ENCODE assay signal across 1 cellular context in the genomic region with DNA sequence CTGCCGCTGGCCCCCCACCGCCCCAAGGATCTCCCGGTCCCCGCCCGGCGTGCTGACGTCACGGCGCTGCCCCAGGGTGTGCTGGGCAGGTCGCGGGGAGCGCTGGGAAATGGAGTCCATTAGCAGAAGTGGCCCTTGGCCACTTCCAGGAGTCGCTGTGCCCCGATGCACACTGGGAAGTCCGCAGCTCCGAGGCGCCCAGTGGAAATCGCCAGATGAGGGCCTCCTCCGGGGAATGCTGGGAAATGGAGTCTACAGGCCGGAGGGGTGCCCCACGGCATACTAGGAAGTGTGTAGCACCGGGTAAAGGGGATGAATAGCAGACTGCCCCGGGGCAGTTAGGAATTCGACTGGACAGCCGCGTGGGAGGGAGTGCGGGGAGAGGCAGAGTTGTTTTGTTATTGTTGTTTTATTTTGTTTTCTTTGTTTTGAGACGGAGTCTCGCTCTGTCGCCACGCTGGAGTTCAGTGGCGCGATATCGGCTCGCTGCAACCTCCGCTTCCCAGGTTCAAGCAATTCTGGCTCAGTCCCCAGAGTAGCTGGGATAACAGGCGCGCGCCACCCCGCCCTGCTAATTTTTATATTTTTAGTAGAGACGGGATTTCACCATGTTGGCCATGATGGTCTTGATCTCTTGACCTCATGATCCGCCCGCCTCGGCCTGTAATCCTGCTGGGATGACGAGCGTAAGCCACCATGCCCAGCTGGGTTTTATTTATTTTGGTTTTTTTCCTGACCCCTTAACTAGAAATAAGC.
A peak's percentile ranks its signal among the peaks of the same experiment; 100 is the strongest.
TF ChIP-seq lines count a peak whose summit lies in the region.

A gene (minus strand): TSS at position 2 of the 756 bp plus-strand sequence. CDS start 94 bp downstream, outside the sequence.

TF ChIP-seq in K562, 482 proteins besides CTCF, POLR2A, EP300 and RAD21 (continued from another document and continues in another):
- TF ChIP-seq, protein P1, sequence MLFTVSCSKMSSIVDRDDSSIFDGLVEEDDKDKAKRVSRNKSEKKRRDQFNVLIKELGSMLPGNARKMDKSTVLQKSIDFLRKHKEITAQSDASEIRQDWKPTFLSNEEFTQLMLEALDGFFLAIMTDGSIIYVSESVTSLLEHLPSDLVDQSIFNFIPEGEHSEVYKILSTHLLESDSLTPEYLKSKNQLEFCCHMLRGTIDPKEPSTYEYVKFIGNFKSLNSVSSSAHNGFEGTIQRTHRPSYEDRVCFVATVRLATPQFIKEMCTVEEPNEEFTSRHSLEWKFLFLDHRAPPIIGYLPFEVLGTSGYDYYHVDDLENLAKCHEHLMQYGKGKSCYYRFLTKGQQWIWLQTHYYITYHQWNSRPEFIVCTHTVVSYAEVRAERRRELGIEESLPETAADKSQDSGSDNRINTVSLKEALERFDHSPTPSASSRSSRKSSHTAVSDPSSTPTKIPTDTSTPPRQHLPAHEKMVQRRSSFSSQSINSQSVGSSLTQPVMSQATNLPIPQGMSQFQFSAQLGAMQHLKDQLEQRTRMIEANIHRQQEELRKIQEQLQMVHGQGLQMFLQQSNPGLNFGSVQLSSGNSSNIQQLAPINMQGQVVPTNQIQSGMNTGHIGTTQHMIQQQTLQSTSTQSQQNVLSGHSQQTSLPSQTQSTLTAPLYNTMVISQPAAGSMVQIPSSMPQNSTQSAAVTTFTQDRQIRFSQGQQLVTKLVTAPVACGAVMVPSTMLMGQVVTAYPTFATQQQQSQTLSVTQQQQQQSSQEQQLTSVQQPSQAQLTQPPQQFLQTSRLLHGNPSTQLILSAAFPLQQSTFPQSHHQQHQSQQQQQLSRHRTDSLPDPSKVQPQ (CRISPR knock-in tag; IDR thresholded peaks at IDR 0.05; ENCODE audit: borderline replicate concordance), result no peak
- TF ChIP-seq TAL1 (IDR thresholded peaks at IDR 0.05), result no peak
- TF ChIP-seq BHLHE40 (IDR thresholded peaks at IDR 0.05; ENCODE audit: low read length), result no peak
- TF ChIP-seq TBL1XR1 (IDR thresholded peaks at IDR 0.05; ENCODE audit: low read length in 2 of 2), result peak; percentile 33 to 60; a peak in 1 of 4 replicates
- TF ChIP-seq NFIX (CRISPR knock-in tag; IDR thresholded peaks at IDR 0.05; ENCODE audit: low read depth), result no peak
- TF ChIP-seq POU5F1 (IDR thresholded peaks at IDR 0.05; ENCODE audit: borderline replicate concordance, low read depth, low read length, partially characterized antibody), result peak; percentile 73
- no peak for TF ChIP-seq ZKSCAN8 (CRISPR knock-in tag; IDR thresholded peaks at IDR 0.05)
- TF ChIP-seq ZNF445 (CRISPR knock-in tag; IDR thresholded peaks at IDR 0.05; ENCODE audit: low read depth), result peak; percentile 53; the same call in 1 of the 2 replicates
- TF ChIP-seq MAFF (IDR thresholded peaks at IDR 0.05; ENCODE audit: low read length), result no peak
- TF ChIP-seq ZC3H11A (IDR thresholded peaks at IDR 0.05; ENCODE audit: low read depth, low read length), result no peak
- TF ChIP-seq RB1 (IDR thresholded peaks at IDR 0.05; ENCODE audit: low read depth), result no peak
- no peak for TF ChIP-seq KDM2B (CRISPR knock-in tag; IDR thresholded peaks at IDR 0.05)
- TF ChIP-seq ZNF224 (CRISPR knock-in tag; IDR thresholded peaks at IDR 0.05), result no peak
- no peak for TF ChIP-seq MEF2D (tag; conservative IDR thresholded peaks at IDR 0.05; ENCODE audit: low read depth)
- TF ChIP-seq HNRNPL (IDR thresholded peaks at IDR 0.05; ENCODE audit: low read depth, low read length), result no peak
- TF ChIP-seq SMAD2 (IDR thresholded peaks at IDR 0.05; ENCODE audit: low read depth, low read length), result no peak
- TF ChIP-seq ZNF644 (tag; IDR thresholded peaks at IDR 0.05; ENCODE audit: low read depth), result no peak; the same call in 1 of the 2 replicates
- TF ChIP-seq, protein P2, sequence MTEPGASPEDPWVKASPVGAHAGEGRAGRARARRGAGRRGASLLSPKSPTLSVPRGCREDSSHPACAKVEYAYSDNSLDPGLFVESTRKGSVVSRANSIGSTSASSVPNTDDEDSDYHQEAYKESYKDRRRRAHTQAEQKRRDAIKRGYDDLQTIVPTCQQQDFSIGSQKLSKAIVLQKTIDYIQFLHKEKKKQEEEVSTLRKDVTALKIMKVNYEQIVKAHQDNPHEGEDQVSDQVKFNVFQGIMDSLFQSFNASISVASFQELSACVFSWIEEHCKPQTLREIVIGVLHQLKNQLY (CRISPR knock-in tag; conservative IDR thresholded peaks at IDR 0.05), result no peak
- TF ChIP-seq KLF16 (IDR thresholded peaks at IDR 0.05), result no peak
- TF ChIP-seq ZNF764 (CRISPR knock-in tag; IDR thresholded peaks at IDR 0.05; ENCODE audit: low read depth), result no peak
- TF ChIP-seq, protein P3, sequence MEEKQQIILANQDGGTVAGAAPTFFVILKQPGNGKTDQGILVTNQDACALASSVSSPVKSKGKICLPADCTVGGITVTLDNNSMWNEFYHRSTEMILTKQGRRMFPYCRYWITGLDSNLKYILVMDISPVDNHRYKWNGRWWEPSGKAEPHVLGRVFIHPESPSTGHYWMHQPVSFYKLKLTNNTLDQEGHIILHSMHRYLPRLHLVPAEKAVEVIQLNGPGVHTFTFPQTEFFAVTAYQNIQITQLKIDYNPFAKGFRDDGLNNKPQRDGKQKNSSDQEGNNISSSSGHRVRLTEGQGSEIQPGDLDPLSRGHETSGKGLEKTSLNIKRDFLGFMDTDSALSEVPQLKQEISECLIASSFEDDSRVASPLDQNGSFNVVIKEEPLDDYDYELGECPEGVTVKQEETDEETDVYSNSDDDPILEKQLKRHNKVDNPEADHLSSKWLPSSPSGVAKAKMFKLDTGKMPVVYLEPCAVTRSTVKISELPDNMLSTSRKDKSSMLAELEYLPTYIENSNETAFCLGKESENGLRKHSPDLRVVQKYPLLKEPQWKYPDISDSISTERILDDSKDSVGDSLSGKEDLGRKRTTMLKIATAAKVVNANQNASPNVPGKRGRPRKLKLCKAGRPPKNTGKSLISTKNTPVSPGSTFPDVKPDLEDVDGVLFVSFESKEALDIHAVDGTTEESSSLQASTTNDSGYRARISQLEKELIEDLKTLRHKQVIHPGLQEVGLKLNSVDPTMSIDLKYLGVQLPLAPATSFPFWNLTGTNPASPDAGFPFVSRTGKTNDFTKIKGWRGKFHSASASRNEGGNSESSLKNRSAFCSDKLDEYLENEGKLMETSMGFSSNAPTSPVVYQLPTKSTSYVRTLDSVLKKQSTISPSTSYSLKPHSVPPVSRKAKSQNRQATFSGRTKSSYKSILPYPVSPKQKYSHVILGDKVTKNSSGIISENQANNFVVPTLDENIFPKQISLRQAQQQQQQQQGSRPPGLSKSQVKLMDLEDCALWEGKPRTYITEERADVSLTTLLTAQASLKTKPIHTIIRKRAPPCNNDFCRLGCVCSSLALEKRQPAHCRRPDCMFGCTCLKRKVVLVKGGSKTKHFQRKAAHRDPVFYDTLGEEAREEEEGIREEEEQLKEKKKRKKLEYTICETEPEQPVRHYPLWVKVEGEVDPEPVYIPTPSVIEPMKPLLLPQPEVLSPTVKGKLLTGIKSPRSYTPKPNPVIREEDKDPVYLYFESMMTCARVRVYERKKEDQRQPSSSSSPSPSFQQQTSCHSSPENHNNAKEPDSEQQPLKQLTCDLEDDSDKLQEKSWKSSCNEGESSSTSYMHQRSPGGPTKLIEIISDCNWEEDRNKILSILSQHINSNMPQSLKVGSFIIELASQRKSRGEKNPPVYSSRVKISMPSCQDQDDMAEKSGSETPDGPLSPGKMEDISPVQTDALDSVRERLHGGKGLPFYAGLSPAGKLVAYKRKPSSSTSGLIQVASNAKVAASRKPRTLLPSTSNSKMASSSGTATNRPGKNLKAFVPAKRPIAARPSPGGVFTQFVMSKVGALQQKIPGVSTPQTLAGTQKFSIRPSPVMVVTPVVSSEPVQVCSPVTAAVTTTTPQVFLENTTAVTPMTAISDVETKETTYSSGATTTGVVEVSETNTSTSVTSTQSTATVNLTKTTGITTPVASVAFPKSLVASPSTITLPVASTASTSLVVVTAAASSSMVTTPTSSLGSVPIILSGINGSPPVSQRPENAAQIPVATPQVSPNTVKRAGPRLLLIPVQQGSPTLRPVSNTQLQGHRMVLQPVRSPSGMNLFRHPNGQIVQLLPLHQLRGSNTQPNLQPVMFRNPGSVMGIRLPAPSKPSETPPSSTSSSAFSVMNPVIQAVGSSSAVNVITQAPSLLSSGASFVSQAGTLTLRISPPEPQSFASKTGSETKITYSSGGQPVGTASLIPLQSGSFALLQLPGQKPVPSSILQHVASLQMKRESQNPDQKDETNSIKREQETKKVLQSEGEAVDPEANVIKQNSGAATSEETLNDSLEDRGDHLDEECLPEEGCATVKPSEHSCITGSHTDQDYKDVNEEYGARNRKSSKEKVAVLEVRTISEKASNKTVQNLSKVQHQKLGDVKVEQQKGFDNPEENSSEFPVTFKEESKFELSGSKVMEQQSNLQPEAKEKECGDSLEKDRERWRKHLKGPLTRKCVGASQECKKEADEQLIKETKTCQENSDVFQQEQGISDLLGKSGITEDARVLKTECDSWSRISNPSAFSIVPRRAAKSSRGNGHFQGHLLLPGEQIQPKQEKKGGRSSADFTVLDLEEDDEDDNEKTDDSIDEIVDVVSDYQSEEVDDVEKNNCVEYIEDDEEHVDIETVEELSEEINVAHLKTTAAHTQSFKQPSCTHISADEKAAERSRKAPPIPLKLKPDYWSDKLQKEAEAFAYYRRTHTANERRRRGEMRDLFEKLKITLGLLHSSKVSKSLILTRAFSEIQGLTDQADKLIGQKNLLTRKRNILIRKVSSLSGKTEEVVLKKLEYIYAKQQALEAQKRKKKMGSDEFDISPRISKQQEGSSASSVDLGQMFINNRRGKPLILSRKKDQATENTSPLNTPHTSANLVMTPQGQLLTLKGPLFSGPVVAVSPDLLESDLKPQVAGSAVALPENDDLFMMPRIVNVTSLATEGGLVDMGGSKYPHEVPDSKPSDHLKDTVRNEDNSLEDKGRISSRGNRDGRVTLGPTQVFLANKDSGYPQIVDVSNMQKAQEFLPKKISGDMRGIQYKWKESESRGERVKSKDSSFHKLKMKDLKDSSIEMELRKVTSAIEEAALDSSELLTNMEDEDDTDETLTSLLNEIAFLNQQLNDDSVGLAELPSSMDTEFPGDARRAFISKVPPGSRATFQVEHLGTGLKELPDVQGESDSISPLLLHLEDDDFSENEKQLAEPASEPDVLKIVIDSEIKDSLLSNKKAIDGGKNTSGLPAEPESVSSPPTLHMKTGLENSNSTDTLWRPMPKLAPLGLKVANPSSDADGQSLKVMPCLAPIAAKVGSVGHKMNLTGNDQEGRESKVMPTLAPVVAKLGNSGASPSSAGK (IDR thresholded peaks at IDR 0.05), result no peak
- no peak for TF ChIP-seq STAG1 (CRISPR knock-in tag; IDR thresholded peaks at IDR 0.05; ENCODE audit: borderline replicate concordance)
- TF ChIP-seq GATA2 (CRISPR knock-in tag; IDR thresholded peaks at IDR 0.05), result no peak
- no peak for TF ChIP-seq NCOA2 (IDR thresholded peaks at IDR 0.05; ENCODE audit: partially characterized antibody in 2 of 2)
- no peak for TF ChIP-seq RBM14 (IDR thresholded peaks at IDR 0.05; ENCODE audit: borderline replicate concordance, insufficient read depth, low read depth, low read length)
- TF ChIP-seq EWSR1 (IDR thresholded peaks at IDR 0.05; ENCODE audit: borderline replicate concordance, low read depth, partially characterized antibody), result no peak
- TF ChIP-seq TAF15 (IDR thresholded peaks at IDR 0.05; ENCODE audit: low read depth, low read length), result no peak
- no peak for TF ChIP-seq ZNF696 (CRISPR knock-in tag; conservative IDR thresholded peaks at IDR 0.05)
- TF ChIP-seq TEAD2 (tag; IDR thresholded peaks at IDR 0.05), result no peak
- TF ChIP-seq, protein P4, sequence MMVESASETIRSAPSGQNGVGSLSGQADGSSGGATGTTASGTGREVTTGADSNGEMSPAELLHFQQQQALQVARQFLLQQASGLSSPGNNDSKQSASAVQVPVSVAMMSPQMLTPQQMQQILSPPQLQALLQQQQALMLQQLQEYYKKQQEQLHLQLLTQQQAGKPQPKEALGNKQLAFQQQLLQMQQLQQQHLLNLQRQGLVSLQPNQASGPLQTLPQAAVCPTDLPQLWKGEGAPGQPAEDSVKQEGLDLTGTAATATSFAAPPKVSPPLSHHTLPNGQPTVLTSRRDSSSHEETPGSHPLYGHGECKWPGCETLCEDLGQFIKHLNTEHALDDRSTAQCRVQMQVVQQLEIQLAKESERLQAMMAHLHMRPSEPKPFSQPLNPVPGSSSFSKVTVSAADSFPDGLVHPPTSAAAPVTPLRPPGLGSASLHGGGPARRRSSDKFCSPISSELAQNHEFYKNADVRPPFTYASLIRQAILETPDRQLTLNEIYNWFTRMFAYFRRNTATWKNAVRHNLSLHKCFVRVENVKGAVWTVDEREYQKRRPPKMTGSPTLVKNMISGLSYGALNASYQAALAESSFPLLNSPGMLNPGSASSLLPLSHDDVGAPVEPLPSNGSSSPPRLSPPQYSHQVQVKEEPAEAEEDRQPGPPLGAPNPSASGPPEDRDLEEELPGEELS (CRISPR knock-in tag; IDR thresholded peaks at IDR 0.05; ENCODE audit: borderline replicate concordance), result 0 out of 2 replicates have a peak, but pooled peaks have one; percentile 28
- no peak for TF ChIP-seq DNMT1 (IDR thresholded peaks at IDR 0.05)
- no peak for TF ChIP-seq CBFA2T3 (IDR thresholded peaks at IDR 0.05)
- TF ChIP-seq, protein P5, sequence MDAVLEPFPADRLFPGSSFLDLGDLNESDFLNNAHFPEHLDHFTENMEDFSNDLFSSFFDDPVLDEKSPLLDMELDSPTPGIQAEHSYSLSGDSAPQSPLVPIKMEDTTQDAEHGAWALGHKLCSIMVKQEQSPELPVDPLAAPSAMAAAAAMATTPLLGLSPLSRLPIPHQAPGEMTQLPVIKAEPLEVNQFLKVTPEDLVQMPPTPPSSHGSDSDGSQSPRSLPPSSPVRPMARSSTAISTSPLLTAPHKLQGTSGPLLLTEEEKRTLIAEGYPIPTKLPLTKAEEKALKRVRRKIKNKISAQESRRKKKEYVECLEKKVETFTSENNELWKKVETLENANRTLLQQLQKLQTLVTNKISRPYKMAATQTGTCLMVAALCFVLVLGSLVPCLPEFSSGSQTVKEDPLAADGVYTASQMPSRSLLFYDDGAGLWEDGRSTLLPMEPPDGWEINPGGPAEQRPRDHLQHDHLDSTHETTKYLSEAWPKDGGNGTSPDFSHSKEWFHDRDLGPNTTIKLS (IDR thresholded peaks at IDR 0.05; ENCODE audit: borderline replicate concordance, low read depth), result peak; percentile 81
- TF ChIP-seq NRF1 (conservative IDR thresholded peaks at IDR 0.05 in 1 of 2, IDR thresholded peaks at IDR 0.05 in 1 of 2), result peak; percentile 61 to 72
- TF ChIP-seq, protein P6, sequence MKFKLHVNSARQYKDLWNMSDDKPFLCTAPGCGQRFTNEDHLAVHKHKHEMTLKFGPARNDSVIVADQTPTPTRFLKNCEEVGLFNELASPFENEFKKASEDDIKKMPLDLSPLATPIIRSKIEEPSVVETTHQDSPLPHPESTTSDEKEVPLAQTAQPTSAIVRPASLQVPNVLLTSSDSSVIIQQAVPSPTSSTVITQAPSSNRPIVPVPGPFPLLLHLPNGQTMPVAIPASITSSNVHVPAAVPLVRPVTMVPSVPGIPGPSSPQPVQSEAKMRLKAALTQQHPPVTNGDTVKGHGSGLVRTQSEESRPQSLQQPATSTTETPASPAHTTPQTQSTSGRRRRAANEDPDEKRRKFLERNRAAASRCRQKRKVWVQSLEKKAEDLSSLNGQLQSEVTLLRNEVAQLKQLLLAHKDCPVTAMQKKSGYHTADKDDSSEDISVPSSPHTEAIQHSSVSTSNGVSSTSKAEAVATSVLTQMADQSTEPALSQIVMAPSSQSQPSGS (CRISPR knock-in tag; IDR thresholded peaks at IDR 0.05), result no peak
- peak; percentile 21 for TF ChIP-seq RBBP5 (IDR thresholded peaks at IDR 0.05; ENCODE audit: borderline replicate concordance, insufficient read depth, low read length, poor library complexity, severe bottlenecking)
- TF ChIP-seq XRCC5 (IDR thresholded peaks at IDR 0.05; ENCODE audit: low read depth, low read length), result no peak
